Comparison of ENCODE assay signal across 10 cellular contexts in the genomic region with DNA sequence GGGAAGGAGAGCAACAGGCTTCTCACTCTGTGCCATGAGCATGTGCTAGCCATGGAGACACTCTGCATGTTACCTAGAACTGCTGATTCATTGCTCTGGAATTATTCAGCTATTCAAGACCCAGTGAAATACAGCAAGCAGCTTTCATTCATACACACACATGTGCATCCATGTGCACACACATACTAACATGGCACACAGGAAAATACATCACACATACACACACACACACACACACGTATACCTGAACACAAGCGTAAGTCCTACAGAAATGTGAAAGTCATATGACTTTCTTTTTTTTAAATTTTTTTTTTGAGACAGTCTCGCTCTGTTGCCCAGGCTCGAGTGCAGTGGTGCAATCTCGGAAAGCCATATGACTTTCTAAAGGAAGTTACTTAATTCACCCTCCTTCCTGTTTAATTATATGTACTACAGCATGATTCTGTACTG.
DNase-seq lines count a peak whose midpoint lies in the region; ATAC-seq, FAIRE-seq and TF ChIP-seq lines count a peak whose summit lies in the region.
"Had no signal": no experiment of that assay in that cellular context is flagged by ENCODE, and none has a peak within 500 bp of the region (broad histone marks: within the 10 kb centered on the region; RNA-seq: fewer than 3 reads in every experiment).

No MANE protein-coding gene starts in this region.

- peaks cover 2% of the 10 kb centered on the region for H3K4me1 Mint-ChIP-seq in astrocyte (ENCODE audit: low read depth, unreplicated experiment)

- H3K27me3 ChIP-seq in HL-60 (ENCODE audit: insufficient read depth, poor library complexity, severe bottlenecking) (no peaks in the 10 kb centered on the region), astrocyte (ENCODE audit: insufficient read depth, low read length) (no peaks in the 10 kb centered on the region), hepatocyte (no peaks in the 10 kb centered on the region)

- no peaks in the 10 kb centered on the region for H3K9me2 ChIP-seq in hepatocyte (replicated peaks; ENCODE audit: insufficient read depth)

- H3K27ac ChIP-seq in HL-60 (replicated peaks) (peak overlapping the region; percentile 74), astrocyte (ENCODE audit: low read depth, low read length) (no peak overlapping the region), hepatocyte (no peak overlapping the region)
- H3K27ac ChIP-seq: PC-9 had no signal

- no peak overlapping the region for H3K4me3 Mint-ChIP-seq in astrocyte (ENCODE audit: unreplicated experiment)

- H3K4me1 ChIP-seq in astrocyte (ENCODE audit: insufficient read depth, low read length) (no peaks in the 10 kb centered on the region), hepatocyte (ENCODE audit: insufficient read depth) (peaks cover 6% of the 10 kb centered on the region)

- FAIRE-seq in astrocyte (lab: Jason Lieb, UNC): no peak

- no peak overlapping the region for H3K9ac ChIP-seq in astrocyte (ENCODE audit: low read length)

- peak overlapping the region; percentile 55 for H3K27ac Mint-ChIP-seq in astrocyte (ENCODE audit: unreplicated experiment)

- no peaks in the 10 kb centered on the region for H4K20me1 ChIP-seq in astrocyte (ENCODE audit: insufficient read depth, low read length)
- H4K20me1 ChIP-seq in hepatocyte (ENCODE audit: insufficient read depth, poor library complexity, severe bottlenecking): no peaks in the 10 kb centered on the region

- H3K9me3 Mint-ChIP-seq in astrocyte (ENCODE audit: unreplicated experiment): peaks cover 1% of the 10 kb centered on the region

- H3K9me3 ChIP-seq in astrocyte (ENCODE audit: insufficient read depth, low read depth, low read length): no peaks in the 10 kb centered on the region
- H3K9me3 ChIP-seq in hepatocyte (ENCODE audit: low read depth): no peaks in the 10 kb centered on the region

- WGBS in hepatocyte (ENCODE audit: low lambda C conversion rate, missing lambda C conversion rate): 77% methylated on average over 5 of the region's 5 CpGs

- H3K36me3 ChIP-seq in astrocyte (ENCODE audit: insufficient read depth, low read length) (no peaks in the 10 kb centered on the region), hepatocyte (replicated peaks; ENCODE audit: insufficient read depth, low read depth) (no peaks in the 10 kb centered on the region)

- H2AFZ ChIP-seq in astrocyte (ENCODE audit: low read depth, low read length): no peak overlapping the region
- H2AFZ ChIP-seq in hepatocyte: no peak overlapping the region
- H2AFZ ChIP-seq: PC-9 had no signal

- no peak for ATAC-seq in GM18870 (IDR thresholded peaks at IDR 0.05; ENCODE audit: unreplicated experiment)

- H3K79me2 ChIP-seq in astrocyte (ENCODE audit: insufficient read depth, low read length) (no peaks in the 10 kb centered on the region), hepatocyte (no peaks in the 10 kb centered on the region)

- TF ChIP-seq CTCF in HL-60 (IDR thresholded peaks at IDR 0.05; ENCODE audit: insufficient read depth, low read length) (no peak), astrocyte (IDR thresholded peaks at IDR 0.05; ENCODE audit: insufficient read depth, low read depth, low read length) (no peak), hepatocyte (IDR thresholded peaks at IDR 0.05; ENCODE audit: poor library complexity) (no peak)

- H3K27me3 Mint-ChIP-seq in astrocyte (ENCODE audit: low read depth, unreplicated experiment): no peaks in the 10 kb centered on the region

- DNase-seq in COLO829 (ENCODE audit: low spot score) (peak; percentile 34), HL-60 (ENCODE audit: low read depth in 1 of 2, low spot score in 1 of 2) (peak; percentile 58 to 80), astrocyte (ENCODE audit: low read depth) (peak; percentile 57), medulla oblongata (ENCODE audit: extremely low spot score) (peak; percentile 25), cerebellar nuclear complex (lab: John Stamatoyannopoulos, UW) (no peak), hepatocyte (ENCODE audit: low spot score) (no peak)
- no peak for DNase-seq in stimulated activated CD4-positive, alpha-beta T cell treated with anti-CD3 and anti-CD28 coated beads, Interleukin-1b, Interleukin-23, amount 100 ng/mL, for 48 hours
- DNase-seq: activated naive CD4-positive, alpha-beta T cell; PC-9 had no signal

- no peak overlapping the region for H3K4me3 ChIP-seq in HL-60 (replicated peaks; ENCODE audit: insufficient read depth, low read length)
- H3K4me3 ChIP-seq in astrocyte (ENCODE audit: insufficient read depth, low read depth, low read length): no peak overlapping the region
- H3K4me3 ChIP-seq in hepatocyte: no peak overlapping the region
- H3K4me3 ChIP-seq: PC-9 had no signal

- H3K4me2 ChIP-seq in astrocyte (ENCODE audit: low read length) (no peak overlapping the region), hepatocyte (no peak overlapping the region)
- H3K4me2 ChIP-seq: PC-9 had no signal

- no peaks in the 10 kb centered on the region for H3K36me3 Mint-ChIP-seq in astrocyte (ENCODE audit: low read depth, unreplicated experiment)

Comparison
In these comparisons a context has a peak if more than half of its experiments do, and no peak if none do; other contexts are left out.
1. DNase-seq: peak in COLO829 (single experiment), HL-60 (2 of 2), astrocyte (single experiment) and medulla oblongata (single experiment); none in stimulated activated CD4-positive, alpha-beta T cell treated with anti-CD3 and anti-CD28 coated beads, Interleukin-1b, Interleukin-23, amount 100 ng/mL, for 48 hours (single experiment), cerebellar nuclear complex (0 of 2) and hepatocyte (single experiment).